9 cellular contexts compared by ENCODE assay signal in genomic region chr12:8197685-8198308, GRCh38. TPM values are rescaled to one million over a fixed set of nuclear protein-coding genes. Genes with fewer than 3 reads are reported as not detected.
DNase-seq lines count a peak whose midpoint lies in the region; ATAC-seq and TF ChIP-seq lines count a peak whose summit lies in the region.
"Not testable (repeated sequence)": the region's sequence is repeated elsewhere in the genome, so short reads cannot be mapped to it uniquely, and the experiment has no call there.
"Had no signal": no experiment of that assay in that cellular context is flagged by ENCODE, and none has a peak within 500 bp of the region (broad histone marks: within the 10 kb centered on the region; RNA-seq: fewer than 3 reads in every experiment).

No MANE protein-coding gene starts in this region.

- H3K27me3 ChIP-seq in BLaER1; HCT116 (ENCODE audit: insufficient read depth, low read length); SK-N-SH (ENCODE audit: insufficient read depth): not testable (repeated sequence)

- not testable (repeated sequence) for ATAC-seq in HCT116

- WGBS in SK-N-SH (ENCODE audit: low lambda C conversion rate) = 100% methylated on average over 1 of the region's 1 CpG

- H3K9me3 ChIP-seq in BLaER1; HCT116 (ENCODE audit: control insufficient read depth in 1 of 2, insufficient read depth in 1 of 2, low read depth in 1 of 2, low read length in 2 of 2); SK-N-SH: not testable (repeated sequence)

- peak overlapping the region; percentile 19; the same call in 1 of the 2 replicates for H3K4me2 ChIP-seq in BLaER1
- H3K4me2 ChIP-seq in HCT116 (ENCODE audit: low read length); SK-N-SH: not testable (repeated sequence)

- not testable (repeated sequence) for TF ChIP-seq EP300 in SK-N-SH (IDR thresholded peaks at IDR 0.05; ENCODE audit: borderline replicate concordance in 1 of 2, low read depth in 1 of 2, low read length in 1 of 2)

- H4K20me1 ChIP-seq in BLaER1; HCT116 (ENCODE audit: insufficient read depth); SK-N-SH (ENCODE audit: insufficient read depth): not testable (repeated sequence)

- H3F3A ChIP-seq in SK-N-SH (replicated peaks; ENCODE audit: insufficient read depth) = not testable (repeated sequence)

- POLR2A ChIA-PET in HCT116 (lab: Charles Lee); SK-N-SH (lab: Yijun Ruan, JAX): not testable (repeated sequence)

- RAD21 ChIA-PET in HCT116 (lab: Charles Lee; ENCODE audit: low non-redundant PET in 1 of 2, low total read pairs in 2 of 2, uncharacterized antibody in 2 of 2, unreplicated experiment in 2 of 2) = not testable (repeated sequence)

- not testable (repeated sequence) for TF ChIP-seq RAD21 in HCT116 (IDR thresholded peaks at IDR 0.05; ENCODE audit: low read depth); SK-N-SH (IDR thresholded peaks at IDR 0.05; ENCODE audit: low read length)

- intact Hi-C loops in HCT116 (cut with micrococcal nuclease) = not testable (repeated sequence)

- H2AFZ ChIP-seq in HCT116 (ENCODE audit: low read depth, low read length, poor library complexity, severe bottlenecking); SK-N-SH (ENCODE audit: low read depth): not testable (repeated sequence)

- not testable (repeated sequence) for H3K36me3 ChIP-seq in BLaER1; HCT116 (ENCODE audit: control insufficient read depth in 1 of 2, insufficient read depth in 2 of 2, low read length in 2 of 2); SK-N-SH (replicated peaks in 1 of 2; ENCODE audit: control insufficient read depth in 1 of 2, insufficient read depth in 2 of 2, low read length in 1 of 2)

- H3K9me2 ChIP-seq in HCT116 (ENCODE audit: insufficient read depth); SK-N-SH: not testable (repeated sequence)

- H3K79me2 ChIP-seq in HCT116 (ENCODE audit: insufficient read depth, low read length); SK-N-SH (ENCODE audit: insufficient read depth): not testable (repeated sequence)

- not testable (repeated sequence) for TF ChIP-seq POLR2A in HCT116 (IDR thresholded peaks at IDR 0.05; ENCODE audit: borderline replicate concordance, extremely low read depth, insufficient read depth, insufficient read length)

- not testable (repeated sequence) for DNase-seq in HCT116 (ENCODE audit: low read depth, low spot score); SK-N-SH
- DNase-seq in astrocyte of the spinal cord (ENCODE audit: low read depth, low spot score) = peak; percentile 61
- peak; percentile 65 for DNase-seq in fibroblast of gingiva (ENCODE audit: low read depth)
- peak; percentile 5 for DNase-seq in glomerular visceral epithelial cell (ENCODE audit: extremely low spot score)
- peak; percentile 75 for DNase-seq in non-pigmented ciliary epithelial cell (ENCODE audit: low read depth)

- not testable (repeated sequence) for TF ChIP-seq CTCF in HCT116 (IDR thresholded peaks at IDR 0.05 in 2 of 3, conservative IDR thresholded peaks at IDR 0.05 in 1 of 3; ENCODE audit: borderline replicate concordance in 1 of 3, insufficient read depth in 1 of 3, low read depth in 2 of 3, low read length in 2 of 3); SK-N-SH (IDR thresholded peaks at IDR 0.05); astrocyte of the spinal cord (IDR thresholded peaks at IDR 0.05; ENCODE audit: low read depth, low read length)

- not testable (repeated sequence) for H3K4me3 ChIP-seq in BLaER1; HCT116 (replicated peaks in 1 of 2; ENCODE audit: low read depth in 1 of 2, low read length in 2 of 2); SK-N-SH (ENCODE audit: low read depth in 2 of 2, low read length in 1 of 2); astrocyte of the spinal cord (ENCODE audit: low read depth, low read length)

- not testable (repeated sequence) for H3K27ac ChIP-seq in BLaER1; HCT116 (ENCODE audit: low read depth, low read length)
- peak overlapping the region in 1 of 2 experiments; percentile 44; a peak in 1 of 4 replicates for H3K27ac ChIP-seq in SK-N-SH (ENCODE audit: low read depth in 2 of 2, low read length in 1 of 2)

- not testable (repeated sequence) for H3K4me1 ChIP-seq in BLaER1; HCT116 (ENCODE audit: control insufficient read depth in 1 of 2, insufficient read depth in 2 of 2, low read length in 2 of 2); SK-N-SH (ENCODE audit: control insufficient read depth in 1 of 2, insufficient read depth in 2 of 2, low read depth in 1 of 2, low read length in 1 of 2)

- not testable (repeated sequence) for H3K9ac ChIP-seq in BLaER1; HCT116 (ENCODE audit: low read length); SK-N-SH

- CTCF ChIA-PET in HCT116 (lab: Charles Lee); SK-N-SH (lab: Yijun Ruan, JAX): not testable (repeated sequence)

- in situ Hi-C loops in astrocyte of the spinal cord (cut with HindIII; ENCODE audit: low sequenced_read_pairs) = not testable (repeated sequence)

- BruUV-seq in HCT116 (replicated peaks; lab: Mats Ljungman, UMichigan) = not testable (repeated sequence)

TF ChIP-seq in HCT116, 20 proteins besides CTCF, POLR2A, EP300 and RAD21:
- TF ChIP-seq CEBPB (IDR thresholded peaks at IDR 0.05; ENCODE audit: low read depth) = peak; percentile 47; the same call in 1 of the 2 replicates

TF ChIP-seq in SK-N-SH, 30 proteins besides CTCF, POLR2A, EP300 and RAD21:
- 0 out of 2 replicates have a peak, but pooled peaks have one; percentile 17 for TF ChIP-seq PBX3 (IDR thresholded peaks at IDR 0.05)
- TF ChIP-seq TCF12 (IDR thresholded peaks at IDR 0.05) = 0 out of 2 replicates have a peak, but pooled peaks have one; percentile 11
TF ChIP-seq in SK-N-SH: peak in this region for 2; not testable (repeated sequence) for 28.

RNA-seq across cellular contexts. Expression of gene FAM90A1, which starts 29.6 kb away (rescaled TPM):
- total RNA-seq in HCT116 (2021; ENCODE audit: unreplicated experiment) = 0.64 TPM
- 0.34 and 0.66 TPM in 2 replicates for polyA plus RNA-seq in HCT116 (2012)
- not detected in 2 replicates for polyA plus RNA-seq in SK-N-SH (2012; rRNA removed)
- polyA plus RNA-seq in SK-N-SH (2012; cell fraction: cytosol; rRNA removed) = not detected in 2 replicates
- polyA plus RNA-seq in SK-N-SH (2012; cell fraction: nucleus; rRNA removed) = 0.02 and 0.04 TPM in 2 replicates
- total RNA-seq: CD4-positive, alpha-beta memory T cell; OCI-LY7 had no signal

RNA-seq across cellular contexts. Expression of gene ZNF705A, which starts 41.0 kb away (rescaled TPM):
- total RNA-seq in HCT116 (2021; ENCODE audit: unreplicated experiment) = not detected
- polyA plus RNA-seq in HCT116 (2012) = not detected in 2 replicates
- not detected in 2 replicates for polyA plus RNA-seq in SK-N-SH (2012; rRNA removed)
- not detected in 2 replicates for polyA plus RNA-seq in SK-N-SH (2012; cell fraction: cytosol; rRNA removed)
- 0.04 TPM in 1 of 2 replicates, not detected in the other for polyA plus RNA-seq in SK-N-SH (2012; cell fraction: nucleus; rRNA removed)
- total RNA-seq: CD4-positive, alpha-beta memory T cell; OCI-LY7 had no signal
- polyA plus RNA-seq: CD4-positive, alpha-beta memory T cell had no signal
